In the genomic region with DNA sequence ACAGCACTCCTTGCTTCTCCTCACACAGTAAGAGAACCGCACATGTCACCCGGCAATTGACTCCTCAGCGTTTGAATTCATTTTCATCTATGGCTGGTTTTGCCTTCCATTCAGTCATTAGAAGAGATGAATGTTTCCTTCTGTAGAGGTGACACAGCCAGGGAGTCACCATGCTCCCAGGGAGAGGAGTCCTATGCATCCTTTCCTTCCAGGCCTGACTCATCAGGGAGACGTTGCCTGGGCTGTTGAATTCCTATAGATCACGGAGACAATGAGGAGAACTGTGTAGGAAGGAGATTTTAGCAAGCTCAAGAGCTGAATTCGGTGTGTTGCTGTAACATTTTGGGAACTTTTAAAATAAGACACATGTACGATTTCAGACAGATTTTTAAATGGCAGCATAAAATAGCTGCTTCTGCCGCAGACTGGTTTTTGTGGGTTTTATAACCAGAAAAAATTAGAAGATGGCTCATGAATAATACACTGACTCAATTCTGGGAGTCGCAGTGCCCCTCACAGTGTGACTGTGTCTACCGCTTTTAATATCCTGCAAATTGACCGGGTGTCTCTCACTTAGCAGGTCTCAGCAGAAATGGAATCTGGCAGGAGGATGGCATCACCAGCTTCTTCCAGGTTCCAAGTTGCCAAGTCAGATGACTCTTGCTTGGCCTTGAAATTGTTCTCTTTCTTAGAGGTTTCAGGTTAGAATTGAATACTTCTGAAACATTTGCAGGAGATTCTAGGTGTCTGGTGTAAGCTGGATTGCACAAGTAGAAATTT, we compare ENCODE assay signal across 28 cellular contexts. TPM values are rescaled to one million over a fixed set of nuclear protein-coding genes. Genes with fewer than 3 reads are reported as not detected.
DNase-seq lines count a peak whose midpoint lies in the region; ATAC-seq, FAIRE-seq and TF ChIP-seq lines count a peak whose summit lies in the region.
"Had no signal": no experiment of that assay in that cellular context is flagged by ENCODE, and none has a peak within 500 bp of the region (broad histone marks: within the 10 kb centered on the region; RNA-seq: fewer than 3 reads in every experiment).

No MANE protein-coding gene starts in this region.

- no peak overlapping the region for H3K4me3 Mint-ChIP-seq in astrocyte (ENCODE audit: unreplicated experiment)
- H3K4me3 Mint-ChIP-seq: IgD-negative memory B cell; natural killer cell treated with Interleukin-12 subunit alpha and Interleukin-12 subunit beta and Interleukin-15 and Interleukin-18, amount 100 ng/mL, for 72 hours; T-helper 2 cell treated with Interferon-gamma antibody and Interleukin-4, amounts not matched to agents 5 μg/mL and 100 μg/mL, for 36 hours; type B pancreatic cell had no signal

- no peaks in the 10 kb centered on the region for H3K79me2 ChIP-seq in astrocyte (ENCODE audit: insufficient read depth, low read length)

- H3K36me3 ChIP-seq in astrocyte (ENCODE audit: insufficient read depth, low read length): no peaks in the 10 kb centered on the region
- no peaks in the 10 kb centered on the region for H3K36me3 ChIP-seq in small intestine (ENCODE audit: control insufficient read depth in 2 of 2, insufficient read depth in 2 of 2, low read length in 2 of 2)
- no peaks in the 10 kb centered on the region for H3K36me3 ChIP-seq in spleen
- H3K36me3 ChIP-seq: BE2C, SJCRH30, stomach had no signal

- peak; percentile 94 for FAIRE-seq in H54 (lab: Jason Lieb, UNC)
- peak; percentile 58 for FAIRE-seq in astrocyte (lab: Jason Lieb, UNC)
- no peak for FAIRE-seq in small intestine (lab: Jason Lieb, UNC)
- FAIRE-seq: GM18507 had no signal

- H3K4me3 ChIP-seq in astrocyte (ENCODE audit: insufficient read depth, low read depth, low read length) (no peak overlapping the region), small intestine (ENCODE audit: low read depth in 1 of 2, low read length in 2 of 2) (no peak overlapping the region), spleen (no peak overlapping the region)
- H3K4me3 ChIP-seq: SJCRH30, skin epidermis, stomach had no signal

- ATAC-seq in GM18511 (IDR thresholded peaks at IDR 0.05; ENCODE audit: unreplicated experiment): no peak
- ATAC-seq: esophagus mucosa; left cardiac atrium; natural killer cell treated with Interleukin-12 subunit alpha and Interleukin-12 subunit beta and Interleukin-15 and Interleukin-18, amount 100 ng/mL, for 72 hours had no signal

- TF ChIP-seq POLR2A in H54 (IDR thresholded peaks at IDR 0.05; ENCODE audit: low read depth, low read length) (no peak), spleen (IDR thresholded peaks at IDR 0.05) (no peak)

- peak overlapping the region; percentile 41 for H3K27ac Mint-ChIP-seq in astrocyte (ENCODE audit: unreplicated experiment)
- H3K27ac Mint-ChIP-seq: IgD-negative memory B cell; natural killer cell treated with Interleukin-12 subunit alpha and Interleukin-12 subunit beta and Interleukin-15 and Interleukin-18, amount 100 ng/mL, for 72 hours; T-helper 2 cell treated with Interferon-gamma antibody and Interleukin-4, amounts not matched to agents 5 μg/mL and 100 μg/mL, for 36 hours; type B pancreatic cell had no signal

- WGBS in small intestine, 3 donors: 92 to 93% (median 93%) methylated on average over 11 of the region's 11 CpGs
- WGBS in spleen, 5 donors: 90 to 96% (median 93%) methylated on average over 11 of the region's 11 CpGs

- H4K20me1 ChIP-seq in astrocyte (ENCODE audit: insufficient read depth, low read length): no peaks in the 10 kb centered on the region

- no peaks in the 10 kb centered on the region for H3K9me3 ChIP-seq in astrocyte (ENCODE audit: insufficient read depth, low read depth, low read length)
- H3K9me3 ChIP-seq in small intestine (ENCODE audit: control insufficient read depth, low read depth): no peaks in the 10 kb centered on the region
- H3K9me3 ChIP-seq in spleen: no peaks in the 10 kb centered on the region
- H3K9me3 ChIP-seq: BE2C, Caco-2, SJCRH30, stomach had no signal

- no peak overlapping the region for H2AFZ ChIP-seq in astrocyte (ENCODE audit: low read depth, low read length)

- peaks cover 8% of the 10 kb centered on the region for H3K4me1 ChIP-seq in astrocyte (ENCODE audit: insufficient read depth, low read length)
- no peaks in the 10 kb centered on the region for H3K4me1 ChIP-seq in small intestine (ENCODE audit: control insufficient read depth in 2 of 2, insufficient read depth in 1 of 2, low read depth in 1 of 2, low read length in 1 of 2)
- peaks cover 0 to 12% (median 3%) of the 10 kb centered on the region in 6 donors for H3K4me1 ChIP-seq in spleen
- H3K4me1 ChIP-seq: Caco-2 had no signal

- H3K27me3 ChIP-seq in astrocyte (ENCODE audit: insufficient read depth, low read length) (no peaks in the 10 kb centered on the region), small intestine (ENCODE audit: control insufficient read depth in 2 of 2, insufficient read depth in 2 of 2, low read length in 2 of 2) (no peaks in the 10 kb centered on the region), spleen (replicated peaks in 1 of 7) (no peaks in the 10 kb centered on the region)
- H3K27me3 ChIP-seq: BE2C, SJCRH30, stomach had no signal

- H3K27ac ChIP-seq in astrocyte (ENCODE audit: low read depth, low read length) (no peak overlapping the region), small intestine (ENCODE audit: low read depth in 1 of 2, low read length in 1 of 2) (no peak overlapping the region), spleen (peak overlapping the region in 1 of 8 donors; percentile 72)
- H3K27ac ChIP-seq: SJCRH30, skin epidermis, stomach had no signal

- H3K9me3 Mint-ChIP-seq in astrocyte (ENCODE audit: unreplicated experiment): no peaks in the 10 kb centered on the region
- H3K9me3 Mint-ChIP-seq: IgD-negative memory B cell; natural killer cell treated with Interleukin-12 subunit alpha and Interleukin-12 subunit beta and Interleukin-15 and Interleukin-18, amount 100 ng/mL, for 72 hours; T-helper 2 cell treated with Interferon-gamma antibody and Interleukin-4, amounts not matched to agents 5 μg/mL and 100 μg/mL, for 36 hours; type B pancreatic cell had no signal

- no peaks in the 10 kb centered on the region for H3K27me3 Mint-ChIP-seq in astrocyte (ENCODE audit: low read depth, unreplicated experiment)

- TF ChIP-seq CTCF in astrocyte (IDR thresholded peaks at IDR 0.05; ENCODE audit: insufficient read depth, low read depth, low read length) (no peak), spleen (IDR thresholded peaks at IDR 0.05 in 8 of 11, conservative IDR thresholded peaks at IDR 0.05 in 3 of 11) (no peak)

- H3K36me3 Mint-ChIP-seq in astrocyte (ENCODE audit: low read depth, unreplicated experiment): no peaks in the 10 kb centered on the region
- H3K36me3 Mint-ChIP-seq: IgD-negative memory B cell; natural killer cell treated with Interleukin-12 subunit alpha and Interleukin-12 subunit beta and Interleukin-15 and Interleukin-18, amount 100 ng/mL, for 72 hours; type B pancreatic cell had no signal

- H3K4me2 ChIP-seq in astrocyte (ENCODE audit: low read length): peak overlapping the region; percentile 32

- H3K4me1 Mint-ChIP-seq in astrocyte (ENCODE audit: low read depth, unreplicated experiment): peaks cover 18% of the 10 kb centered on the region
- H3K4me1 Mint-ChIP-seq: IgD-negative memory B cell had no signal

- intact Hi-C loops in spleen (cut with DNase I; ENCODE audit: low total_unique reads): no loop called here

- no peak overlapping the region for H3K9ac ChIP-seq in astrocyte (ENCODE audit: low read length)

- DNase-seq in H54 (ENCODE audit: insufficient read length, low spot score): peak; percentile 38
- peak; percentile 49 for DNase-seq in astrocyte (ENCODE audit: low read depth)
- peak; percentile 74 for DNase-seq in islet precursor cell
- peak; percentile 47 for DNase-seq in superior temporal gyrus (ENCODE audit: extremely low spot score)
- DNase-seq in small intestine: no peak
- no peak for DNase-seq in spleen
- DNase-seq: activated CD8-positive, alpha-beta memory T cell treated with anti-CD3 and anti-CD28 coated beads, Interleukin-2, amount 50 U/mL, for 4 hours; activated effector memory CD4-positive, alpha-beta T cell treated with anti-CD3 and anti-CD28 coated beads, Interleukin-2, amount 50 U/mL, for 16 hours; BE2C; Caco-2; DND-41; left cardiac atrium; MM.1S; NCI-H146; NCI-H2171 treated with DMSO at 0.1 percent for 48 hours; NCI-H748 treated with DMSO at 0.1 percent for 48 hours; SJCRH30; stimulated activated CD4-positive, alpha-beta T cell treated with anti-CD3 and anti-CD28 coated beads, Interleukin-4, amount 100 ng/mL, for 24 hours; stomach had no signal

RNA-seq across cellular contexts. Expression of a gene that starts 44.5 kb away (rescaled TPM):
- total RNA-seq in astrocyte: 16.0 and 26.5 TPM in 2 replicates
- 10 to 100 TPM in 1 of 3 donors, 1 to 10 TPM in 1, under 1 TPM in 1; 0.22 to 12.2 (median 3.5) TPM for polyA plus RNA-seq in small intestine
- total RNA-seq in spleen: 10 to 100 TPM in 6 of 7 donors, 1 to 10 TPM in 1; 8.5 to 36.5 (median 21.1) TPM
- polyA plus RNA-seq in spleen: 1 to 10 TPM; 3.1 to 4.1 (median 3.6) TPM
- total RNA-seq: natural killer cell treated with Interleukin-12 subunit alpha and Interleukin-12 subunit beta and Interleukin-15 and Interleukin-18, amount 100 ng/mL, for 72 hours; OCI-LY7 had no signal

Comparison
In these comparisons a context has a peak if more than half of its experiments do, and no peak if none do; other contexts are left out.
1. DNase-seq: peak in H54 (single experiment), astrocyte (single experiment), islet precursor cell (single experiment) and superior temporal gyrus (single experiment); none in small intestine (single experiment) and spleen (single experiment).